Comparison of ENCODE assay signal across 8 cellular contexts in genomic region chr19:58279042-58279924, GRCh38. TPM values are rescaled to one million over a fixed set of nuclear protein-coding genes. Genes with fewer than 3 reads are reported as not detected.
DNase-seq lines count a peak whose midpoint lies in the region; ATAC-seq and TF ChIP-seq lines count a peak whose summit lies in the region.

No MANE protein-coding gene starts in this region.

- peak overlapping the region; percentile 85 to 91 for H3K4me3 Mint-ChIP-seq in stimulated activated naive CD8-positive, alpha-beta T cell treated with anti-CD3 and anti-CD28 coated beads, Interleukin-15, amount 100 ng/mL, for 72 hours

- no peak for ATAC-seq in activated CD4-positive, CD25-positive, alpha-beta regulatory T cell treated with anti-CD3 and anti-CD28 coated beads, Interleukin-2, amount 50 U/mL, for 24 hours
- peak; percentile 18 for ATAC-seq in HG03342 (IDR thresholded peaks at IDR 0.05; ENCODE audit: unreplicated experiment)
- peak; percentile 32 for ATAC-seq in stimulated activated naive CD8-positive, alpha-beta T cell treated with anti-CD3 and anti-CD28 coated beads, Interleukin-15, amount 100 ng/mL, for 72 hours

- no peaks in the 10 kb centered on the region for H3K9me2 ChIP-seq in OCI-LY7 (ENCODE audit: insufficient read depth, low read length)
- H3K9me2 ChIP-seq in neural cell (ENCODE audit: insufficient read depth, low read length) = no peaks in the 10 kb centered on the region

- H3K4me1 Mint-ChIP-seq in stimulated activated naive CD8-positive, alpha-beta T cell treated with anti-CD3 and anti-CD28 coated beads, Interleukin-15, amount 100 ng/mL, for 72 hours = peaks cover 36% of the 10 kb centered on the region

- POLR2A ChIA-PET in OCI-LY7 (lab: Charles Lee) = interaction anchor here (0.6 to 0.9 kb wide), 3 partner anchors 27 to 143 kb away, joined by 3 to 4 read pairs (median 3); no protein-coding TSS in a partner anchor

- H3K27me3 ChIP-seq in neural cell (ENCODE audit: insufficient read depth, low read depth, low read length) = no peaks in the 10 kb centered on the region

- no peaks in the 10 kb centered on the region for H3F3A ChIP-seq in neural cell (ENCODE audit: insufficient read depth, low read length, poor library complexity, severe bottlenecking)

- TF ChIP-seq EP300 in neural cell (conservative IDR thresholded peaks at IDR 0.05; ENCODE audit: poor library complexity, severe bottlenecking) = no peak

- H3K9me3 ChIP-seq in OCI-LY7 (ENCODE audit: low read length) = peaks cover 16% of the 10 kb centered on the region
- H3K9me3 ChIP-seq in neural cell (ENCODE audit: low read length) = peaks cover 13% of the 10 kb centered on the region

- DNase-seq in activated CD4-positive, CD25-positive, alpha-beta regulatory T cell (lab: John Stamatoyannopoulos, UW) = peak in 3 of 4 experiments; percentile 2 to 29 (median 18)
- peak; percentile 35 for DNase-seq in OCI-LY7 (ENCODE audit: low spot score)
- peak; percentile 32 for DNase-seq in activated gamma-delta T cell (lab: John Stamatoyannopoulos, UW)
- DNase-seq in foreskin melanocyte = peak; percentile 29
- DNase-seq in stimulated activated naive CD8-positive, alpha-beta T cell treated with anti-CD3 and anti-CD28 coated beads, Interleukin-15, amount 100 ng/mL, for 72 hours = peak; percentile 34 to 66

- no TSS peak for BruUV-seq in OCI-LY7 (replicated peaks; lab: Mats Ljungman, UMichigan)

- peaks cover 5 to 33% of the 10 kb centered on the region in 2 donors for H3K9me3 Mint-ChIP-seq in stimulated activated naive CD8-positive, alpha-beta T cell treated with anti-CD3 and anti-CD28 coated beads, Interleukin-15, amount 100 ng/mL, for 72 hours

- peak overlapping the region; percentile 97 for H3K9ac ChIP-seq in neural cell (ENCODE audit: low read length)

- H3K79me2 ChIP-seq in OCI-LY7 (ENCODE audit: insufficient read depth, low read depth, low read length) (peaks cover 37% of the 10 kb centered on the region), neural cell (replicated peaks; ENCODE audit: insufficient read depth, low read length) (peaks cover 62% of the 10 kb centered on the region)

- H3K36me3 ChIP-seq in OCI-LY7 (ENCODE audit: insufficient read depth, low read length) (peaks cover 49% of the 10 kb centered on the region), neural cell (ENCODE audit: insufficient read depth, low read length) (peaks cover 11% of the 10 kb centered on the region)

- CTCF ChIA-PET in OCI-LY7 (lab: Charles Lee; ENCODE audit: unreplicated experiment) = no interaction called here

- H3K4me3 ChIP-seq in OCI-LY7 (ENCODE audit: low read depth, low read length, poor library complexity, severe bottlenecking) (peak overlapping the region; percentile 83), neural cell (ENCODE audit: low read length) (peak overlapping the region; percentile 100)

- TF ChIP-seq CTCF in OCI-LY7 (conservative IDR thresholded peaks at IDR 0.05; ENCODE audit: low read length) = no peak
- no peak for TF ChIP-seq CTCF in neural cell (IDR thresholded peaks at IDR 0.05; ENCODE audit: poor library complexity, severe bottlenecking)

- no peaks in the 10 kb centered on the region for H4K20me1 ChIP-seq in OCI-LY7 (ENCODE audit: insufficient read depth, low read length)
- H4K20me1 ChIP-seq in neural cell (ENCODE audit: insufficient read depth) = no peaks in the 10 kb centered on the region

- H3K27ac ChIP-seq in OCI-LY7 (ENCODE audit: low read depth, low read length, poor library complexity, severe bottlenecking) (peak overlapping the region; percentile 2), neural cell (ENCODE audit: low read length) (peak overlapping the region; percentile 91)

- H2AFZ ChIP-seq in OCI-LY7 (ENCODE audit: low read length) = peak overlapping the region; percentile 81
- H2AFZ ChIP-seq in neural cell (ENCODE audit: low read depth, low read length) = peak overlapping the region; percentile 94

- H3K4me1 ChIP-seq in OCI-LY7 (ENCODE audit: insufficient read depth, low read length, poor library complexity, severe bottlenecking) = peaks cover 18% of the 10 kb centered on the region

- intact Hi-C loops in OCI-LY7 (cut with micrococcal nuclease; ENCODE audit: unreplicated experiment) = loop anchor here (2.0 kb wide), 4 partner anchors 26 to 96 kb away; partner anchors contain the start of genes ERVK3-1, ZNF274 and ZSCAN22

- peak overlapping the region; percentile 91 to 98 for H3K27ac Mint-ChIP-seq in stimulated activated naive CD8-positive, alpha-beta T cell treated with anti-CD3 and anti-CD28 coated beads, Interleukin-15, amount 100 ng/mL, for 72 hours

- H3K27me3 Mint-ChIP-seq in stimulated activated naive CD8-positive, alpha-beta T cell treated with anti-CD3 and anti-CD28 coated beads, Interleukin-15, amount 100 ng/mL, for 72 hours = no peaks in the 10 kb centered on the region

- H3K4me2 ChIP-seq in OCI-LY7 (ENCODE audit: low read length) = peak overlapping the region; percentile 92
- H3K4me2 ChIP-seq in neural cell (ENCODE audit: low read length) = peak overlapping the region; percentile 85

- no peak for TF ChIP-seq RAD21 in neural cell (conservative IDR thresholded peaks at IDR 0.05)

TF ChIP-seq in neural cell, 6 proteins besides CTCF, POLR2A, EP300 and RAD21:
- TF ChIP-seq TAF1 (IDR thresholded peaks at IDR 0.05; ENCODE audit: low read depth) (no peak), MXI1 (conservative IDR thresholded peaks at IDR 0.05; ENCODE audit: poor library complexity, severe bottlenecking) (peak; percentile 65), POLR2AphosphoS5 (IDR thresholded peaks at IDR 0.05) (no peak), EZH2 (IDR thresholded peaks at IDR 0.05; ENCODE audit: borderline replicate concordance, insufficient read depth, low read length, poor library complexity, severe bottlenecking) (no peak), REST (IDR thresholded peaks at IDR 0.05; ENCODE audit: borderline replicate concordance) (peak; percentile 85), SMC3 (conservative IDR thresholded peaks at IDR 0.05; ENCODE audit: poor library complexity) (no peak)

RNA-seq across cellular contexts. Expression of gene ZNF8, which starts 0.5 kb away (rescaled TPM):
- total RNA-seq in OCI-LY7 (2014; rRNA removed; shearing (Covaris generic)) = 7.3 and 7.8 TPM in 2 replicates
- total RNA-seq in OCI-LY7 (2022) = 7.1 and 7.7 TPM in 2 replicates
- polyA plus RNA-seq in neural cell = 5.5 and 6.4 TPM in 2 replicates
- 26.8 and 29.9 TPM in 2 replicates for polyA minus RNA-seq in neural cell

RNA-seq across cellular contexts. Expression of gene ERVK3-1, which starts 25.9 kb away (rescaled TPM):
- 61.7 and 79.6 TPM in 2 replicates for total RNA-seq in OCI-LY7 (2014; rRNA removed; shearing (Covaris generic))
- 46.4 and 48.1 TPM in 2 replicates for total RNA-seq in OCI-LY7 (2022)
- polyA plus RNA-seq in neural cell = 137 and 141 TPM in 2 replicates
- 101 and 103 TPM in 2 replicates for polyA minus RNA-seq in neural cell

RNA-seq across cellular contexts. Expression of gene ZSCAN22, which starts 47.5 kb away (rescaled TPM):
- 2.6 and 3.3 TPM in 2 replicates for total RNA-seq in OCI-LY7 (2014; rRNA removed; shearing (Covaris generic))
- total RNA-seq in OCI-LY7 (2022) = 3.7 and 5.1 TPM in 2 replicates
- 1.6 and 2.2 TPM in 2 replicates for polyA plus RNA-seq in neural cell
- polyA minus RNA-seq in neural cell = 5.8 and 6.0 TPM in 2 replicates

RNA-seq across cellular contexts. Expression of gene ZNF544, which starts 50.6 kb away (rescaled TPM):
- 34.1 and 38.6 TPM in 2 replicates for total RNA-seq in OCI-LY7 (2014; rRNA removed; shearing (Covaris generic))
- total RNA-seq in OCI-LY7 (2022) = 31.0 and 37.3 TPM in 2 replicates
- 22.7 and 50.1 TPM in 2 replicates for polyA plus RNA-seq in neural cell
- 32.6 and 35.1 TPM in 2 replicates for polyA minus RNA-seq in neural cell

Comparison
In these comparisons a context has a peak if more than half of its experiments do, and no peak if none do; other contexts are left out.
1. ATAC-seq: peak in HG03342 (single experiment) and stimulated activated naive CD8-positive, alpha-beta T cell treated with anti-CD3 and anti-CD28 coated beads, Interleukin-15, amount 100 ng/mL, for 72 hours (single experiment); none in activated CD4-positive, CD25-positive, alpha-beta regulatory T cell treated with anti-CD3 and anti-CD28 coated beads, Interleukin-2, amount 50 U/mL, for 24 hours (0 of 2).
2. Peak in every context shown above with its lines, with median percentiles within 50 percentile points of each other: DNase-seq.